Comparison of ENCODE assay signal across 14 cellular contexts in genomic region chr5:10332301-10332700, GRCh38. TPM values are rescaled to one million over a fixed set of nuclear protein-coding genes. Genes with fewer than 3 reads are reported as not detected.
A peak's percentile ranks its signal among the peaks of the same experiment; 100 is the strongest.
DNase-seq lines count a peak whose midpoint lies in the region; ATAC-seq and TF ChIP-seq lines count a peak whose summit lies in the region.
"Had no signal": no experiment of that assay in that cellular context is flagged by ENCODE, and none has a peak within 500 bp of the region (broad histone marks: within the 10 kb centered on the region; RNA-seq: fewer than 3 reads in every experiment).

No MANE protein-coding gene starts in this region.

- H3K4me3 Mint-ChIP-seq in activated CD4-positive, alpha-beta T cell treated with anti-CD3 and anti-CD28 coated beads for 36 hours = peak overlapping the region; percentile 24
- no peak overlapping the region for H3K4me3 Mint-ChIP-seq in activated CD4-positive, alpha-beta T cell treated with anti-CD3 and anti-CD28 coated beads, Interleukin-2, amount 10 ng/mL, durations not matched to agents 24 days and 14 days
- peak overlapping the region; percentile 53 for H3K4me3 Mint-ChIP-seq in neural progenitor cell
- H3K4me3 Mint-ChIP-seq: activated naive CD8-positive, alpha-beta T cell treated with anti-CD3 and anti-CD28 coated beads, Interleukin-2, amount 10 ng/mL, durations not matched to agents 7 days and 5 days had no signal

- no peaks in the 10 kb centered on the region for H3K9me3 Mint-ChIP-seq in activated CD4-positive, alpha-beta T cell treated with anti-CD3 and anti-CD28 coated beads for 36 hours (ENCODE audit: low read depth)
- no peaks in the 10 kb centered on the region for H3K9me3 Mint-ChIP-seq in activated CD4-positive, alpha-beta T cell treated with anti-CD3 and anti-CD28 coated beads, Interleukin-2, amount 10 ng/mL, durations not matched to agents 24 days and 14 days
- peaks cover 2% of the 10 kb centered on the region for H3K9me3 Mint-ChIP-seq in neural progenitor cell
- H3K9me3 Mint-ChIP-seq: activated naive CD8-positive, alpha-beta T cell treated with anti-CD3 and anti-CD28 coated beads, Interleukin-2, amount 10 ng/mL, durations not matched to agents 7 days and 5 days had no signal

- H3K27ac ChIP-seq in esophagus muscularis mucosa (replicated peaks in 1 of 4) = peak overlapping the region in 1 of 4 donors; percentile 8
- H3K27ac ChIP-seq in neural progenitor cell = no peak overlapping the region
- no peak overlapping the region for H3K27ac ChIP-seq in foreskin keratinocyte
- H3K27ac ChIP-seq: KMS-11 had no signal

- peaks cover 5% of the 10 kb centered on the region for H3K4me1 Mint-ChIP-seq in activated CD4-positive, alpha-beta T cell treated with anti-CD3 and anti-CD28 coated beads for 36 hours
- peaks cover 4% of the 10 kb centered on the region for H3K4me1 Mint-ChIP-seq in activated CD4-positive, alpha-beta T cell treated with anti-CD3 and anti-CD28 coated beads, Interleukin-2, amount 10 ng/mL, durations not matched to agents 24 days and 14 days
- H3K4me1 Mint-ChIP-seq in neural progenitor cell = peaks cover 14% of the 10 kb centered on the region

- no peak for ATAC-seq in activated CD4-positive, alpha-beta T cell treated with anti-CD3 and anti-CD28 coated beads for 36 hours
- ATAC-seq in foreskin keratinocyte = no peak

- H3K4me2 ChIP-seq in neural progenitor cell = no peak overlapping the region
- H3K4me2 ChIP-seq: KMS-11 had no signal

- intact Hi-C loops in activated CD4-positive, alpha-beta T cell treated with anti-CD3 and anti-CD28 coated beads for 36 hours (cut with DNase I, micrococcal nuclease) = no loop called here
- intact Hi-C loops in activated CD4-positive, alpha-beta T cell treated with anti-CD3 and anti-CD28 coated beads, Interleukin-2, amount 10 ng/mL, durations not matched to agents 24 days and 14 days (cut with micrococcal nuclease) = no loop called here
- intact Hi-C loops in esophagus muscularis mucosa (cut with DNase I) = no loop called here

- no peak overlapping the region for H3K4me3 ChIP-seq in NB4 (ENCODE audit: low read depth, low read length)
- no peak overlapping the region for H3K4me3 ChIP-seq in esophagus muscularis mucosa
- H3K4me3 ChIP-seq in neural progenitor cell = no peak overlapping the region
- H3K4me3 ChIP-seq: uterus had no signal

- peaks cover 36% of the 10 kb centered on the region for H3K27me3 Mint-ChIP-seq in activated CD4-positive, alpha-beta T cell treated with anti-CD3 and anti-CD28 coated beads for 36 hours
- peaks cover 62% of the 10 kb centered on the region for H3K27me3 Mint-ChIP-seq in activated CD4-positive, alpha-beta T cell treated with anti-CD3 and anti-CD28 coated beads, Interleukin-2, amount 10 ng/mL, durations not matched to agents 24 days and 14 days
- peaks cover 34% of the 10 kb centered on the region for H3K27me3 Mint-ChIP-seq in neural progenitor cell (ENCODE audit: insufficient read depth, low read depth)

- TF ChIP-seq CTCF in NB4 (IDR thresholded peaks at IDR 0.05; ENCODE audit: low read depth, low read length) (no peak), esophagus muscularis mucosa (IDR thresholded peaks at IDR 0.05) (no peak), neural progenitor cell (IDR thresholded peaks at IDR 0.05) (no peak), foreskin keratinocyte (conservative IDR thresholded peaks at IDR 0.05) (no peak)

- no peak for TF ChIP-seq POLR2A in NB4 (IDR thresholded peaks at IDR 0.05; ENCODE audit: extremely low read depth, insufficient read length)
- TF ChIP-seq POLR2A in esophagus muscularis mucosa (IDR thresholded peaks at IDR 0.05; ENCODE audit: low read depth) = no peak

- H3K4me1 ChIP-seq in esophagus muscularis mucosa (peaks cover 46 to 55% (median 53%) of the 10 kb centered on the region in 4 donors), neural progenitor cell (peaks cover 6% of the 10 kb centered on the region), foreskin keratinocyte (no peaks in the 10 kb centered on the region)

- H3K9me3 ChIP-seq in esophagus muscularis mucosa = no peaks in the 10 kb centered on the region
- no peaks in the 10 kb centered on the region for H3K9me3 ChIP-seq in neural progenitor cell (ENCODE audit: low read depth)
- H3K9me3 ChIP-seq: uterus had no signal

- no peak overlapping the region for H3K27ac Mint-ChIP-seq in activated CD4-positive, alpha-beta T cell treated with anti-CD3 and anti-CD28 coated beads for 36 hours
- H3K27ac Mint-ChIP-seq in activated CD4-positive, alpha-beta T cell treated with anti-CD3 and anti-CD28 coated beads, Interleukin-2, amount 10 ng/mL, durations not matched to agents 24 days and 14 days = no peak overlapping the region
- no peak overlapping the region for H3K27ac Mint-ChIP-seq in neural progenitor cell
- H3K27ac Mint-ChIP-seq: activated naive CD8-positive, alpha-beta T cell treated with anti-CD3 and anti-CD28 coated beads, Interleukin-2, amount 10 ng/mL, durations not matched to agents 7 days and 5 days had no signal

- no peak for DNase-seq in activated CD4-positive, alpha-beta T cell treated with anti-CD3 and anti-CD28 coated beads for 36 hours
- DNase-seq in activated CD4-positive, alpha-beta T cell treated with anti-CD3 and anti-CD28 coated beads, Interleukin-2, amount 10 ng/mL, durations not matched to agents 24 days and 14 days = no peak
- DNase-seq in NB4 (ENCODE audit: low read depth) (peak; percentile 43), esophagus muscularis mucosa (ENCODE audit: extremely low spot score) (peak; percentile 89), neural progenitor cell (ENCODE audit: low spot score) (no peak), NCI-H446 (lab: John Stamatoyannopoulos, UW) (no peak), foreskin keratinocyte (no peak), cerebellar nuclear complex (lab: John Stamatoyannopoulos, UW) (no peak)
- DNase-seq: activated naive CD8-positive, alpha-beta T cell treated with anti-CD3 and anti-CD28 coated beads, Interleukin-2, amount 10 ng/mL, durations not matched to agents 7 days and 5 days; foreskin melanocyte; NCI-H524 treated with DMSO at 0.1 percent for 48 hours; occipital lobe; uterus had no signal

- 93% methylated on average over 5 of the region's 5 CpGs for WGBS in esophagus muscularis mucosa

- H3K9ac ChIP-seq in neural progenitor cell = no peak overlapping the region
- H3K9ac ChIP-seq: KMS-11 had no signal

- POLR2A ChIA-PET in activated CD4-positive, alpha-beta T cell treated with anti-CD3 and anti-CD28 coated beads for 36 hours (lab: Charles Lee) = no interaction called here

- TF ChIP-seq EP300 in esophagus muscularis mucosa (IDR thresholded peaks at IDR 0.05) = no peak

- no peaks in the 10 kb centered on the region for H3K36me3 Mint-ChIP-seq in activated CD4-positive, alpha-beta T cell treated with anti-CD3 and anti-CD28 coated beads for 36 hours (ENCODE audit: low read depth)
- H3K36me3 Mint-ChIP-seq in activated CD4-positive, alpha-beta T cell treated with anti-CD3 and anti-CD28 coated beads, Interleukin-2, amount 10 ng/mL, durations not matched to agents 24 days and 14 days (ENCODE audit: low read depth) = no peaks in the 10 kb centered on the region
- H3K36me3 Mint-ChIP-seq in neural progenitor cell = peaks cover 4% of the 10 kb centered on the region
- H3K36me3 Mint-ChIP-seq: activated naive CD8-positive, alpha-beta T cell treated with anti-CD3 and anti-CD28 coated beads, Interleukin-2, amount 10 ng/mL, durations not matched to agents 7 days and 5 days had no signal

- no peak overlapping the region for H2AFZ ChIP-seq in neural progenitor cell (replicated peaks)

- no peaks in the 10 kb centered on the region for H4K20me1 ChIP-seq in neural progenitor cell (ENCODE audit: low read depth)

- H3F3A ChIP-seq in neural progenitor cell (ENCODE audit: low read depth) = peaks cover 5% of the 10 kb centered on the region

- H3K36me3 ChIP-seq in esophagus muscularis mucosa (no peaks in the 10 kb centered on the region), neural progenitor cell (no peaks in the 10 kb centered on the region)
- H3K36me3 ChIP-seq: uterus had no signal

- CTCF ChIA-PET in activated CD4-positive, alpha-beta T cell treated with anti-CD3 and anti-CD28 coated beads for 36 hours (lab: Charles Lee) = interaction anchor here (0.7 kb wide), 2 partner anchors 35 to 84 kb away, joined by 3 to 4 read pairs; no protein-coding TSS in a partner anchor

- H3K79me2 ChIP-seq in neural progenitor cell (ENCODE audit: low read depth) = no peaks in the 10 kb centered on the region

- H3K27me3 ChIP-seq in esophagus muscularis mucosa (no peaks in the 10 kb centered on the region), neural progenitor cell (peaks cover 71% of the 10 kb centered on the region), foreskin keratinocyte (peaks cover 16% of the 10 kb centered on the region)
- H3K27me3 ChIP-seq: uterus had no signal

RNA-seq across cellular contexts. Expression of gene MARCHF6, which starts 21.2 kb away (rescaled TPM):
- total RNA-seq in activated CD4-positive, alpha-beta T cell treated with anti-CD3 and anti-CD28 coated beads for 36 hours = 10 to 100 TPM; 67.3 to 92.2 TPM
- total RNA-seq in activated CD4-positive, alpha-beta T cell treated with anti-CD3 and anti-CD28 coated beads, Interleukin-2, amount 10 ng/mL, durations not matched to agents 24 days and 14 days = 106 and 113 TPM in 2 replicates
- total RNA-seq in esophagus muscularis mucosa (100 to 1,000 TPM in 1 of 4 donors, 10 to 100 TPM in 3; 76.5 to 121 (median 92.9) TPM), neural progenitor cell (ENCODE audit: low replicate concordance) (90.2 and 151 TPM in 2 replicates), foreskin keratinocyte (67.7 and 68.4 TPM in 2 replicates)
- 27.4 and 32.7 TPM in 2 replicates for polyA plus RNA-seq in foreskin keratinocyte

RNA-seq across cellular contexts. Expression of gene CMBL, which starts 24.6 kb away (rescaled TPM):
- under 1 TPM; 0.46 to 0.66 TPM for total RNA-seq in activated CD4-positive, alpha-beta T cell treated with anti-CD3 and anti-CD28 coated beads for 36 hours
- 0.35 and 2.0 TPM in 2 replicates for total RNA-seq in activated CD4-positive, alpha-beta T cell treated with anti-CD3 and anti-CD28 coated beads, Interleukin-2, amount 10 ng/mL, durations not matched to agents 24 days and 14 days
- total RNA-seq in esophagus muscularis mucosa = 1 to 10 TPM; 3.8 to 7.8 (median 5.1) TPM
- 11.3 and 11.6 TPM in 2 replicates for total RNA-seq in neural progenitor cell (ENCODE audit: low replicate concordance)
- total RNA-seq in foreskin keratinocyte = 16.4 and 17.8 TPM in 2 replicates
- 18.0 and 20.9 TPM in 2 replicates for polyA plus RNA-seq in foreskin keratinocyte

Comparison
In these comparisons a context has a peak if more than half of its experiments do, and no peak if none do; other contexts are left out.
1. DNase-seq: peak in NB4 (single experiment) and esophagus muscularis mucosa (single experiment); none in activated CD4-positive, alpha-beta T cell treated with anti-CD3 and anti-CD28 coated beads for 36 hours (single experiment), activated CD4-positive, alpha-beta T cell treated with anti-CD3 and anti-CD28 coated beads, Interleukin-2, amount 10 ng/mL, durations not matched to agents 24 days and 14 days (single experiment), neural progenitor cell (single experiment), NCI-H446 (0 of 2), foreskin keratinocyte (0 of 2) and cerebellar nuclear complex (0 of 2).